ENCODE assay signal across 9 cellular contexts in genomic region chr7:48000164-48000563, GRCh38. TPM values are rescaled to one million over a fixed set of nuclear protein-coding genes. Genes with fewer than 3 reads are reported as not detected.
"Had no signal": no experiment of that assay in that cellular context is flagged by ENCODE, and none has a peak within 500 bp of the region (broad histone marks: within the 10 kb centered on the region; RNA-seq: fewer than 3 reads in every experiment).

No MANE protein-coding gene starts in this region.

RNA-seq across cellular contexts. Expression of gene SUN3, which starts 28.7 kb away (rescaled TPM):
- total RNA-seq: activated CD4-positive, alpha-beta T cell treated with anti-CD3 and anti-CD28 coated beads, Interleukin-2, amount 10 ng/mL, durations not matched to agents 24 days and 14 days; esophagus mucosa; heart right ventricle; liver; ovary; tibial nerve; vagina had no signal
- polyA plus RNA-seq: heart right ventricle, liver, ovary had no signal

RNA-seq across cellular contexts. Expression of gene C7orf57, which starts 35.2 kb away (rescaled TPM):
- total RNA-seq: liver, mucosa of descending colon, psoas muscle, vagina had no signal
- polyA plus RNA-seq: heart right ventricle, liver had no signal
